ENCODE assay signal across 1 cellular context in genomic region chr1:150225546-150225945, GRCh38.
TF ChIP-seq lines count a peak whose summit lies in the region.

No MANE protein-coding gene starts in this region.

TF ChIP-seq in GM12878, 131 proteins besides CTCF, POLR2A, EP300 and RAD21:
- TF ChIP-seq ZZZ3 (IDR thresholded peaks at IDR 0.05; ENCODE audit: control insufficient read depth, insufficient read length, low read depth) (no peak), MXI1 (IDR thresholded peaks at IDR 0.05; ENCODE audit: low read depth, low read length) (no peak), KLF5 (IDR thresholded peaks at IDR 0.05; ENCODE audit: partially characterized antibody) (no peak), PBX3 (IDR thresholded peaks at IDR 0.05; ENCODE audit: insufficient replicate concordance, low read depth, low read length) (no peak), HCFC1 (IDR thresholded peaks at IDR 0.05; ENCODE audit: low read length) (no peak), IKZF2 (IDR thresholded peaks at IDR 0.05) (no peak), EED (IDR thresholded peaks at IDR 0.05; ENCODE audit: low read depth) (no peak), ZNF592 (IDR thresholded peaks at IDR 0.05) (no peak), SMC3 (IDR thresholded peaks at IDR 0.05; ENCODE audit: borderline replicate concordance, low read length) (no peak), NKRF (conservative IDR thresholded peaks at IDR 0.05) (no peak), RCOR1 (conservative IDR thresholded peaks at IDR 0.05; ENCODE audit: low read depth, low read length) (no peak), ZNF207 (IDR thresholded peaks at IDR 0.05; ENCODE audit: borderline replicate concordance) (no peak)
